In genomic region chr3:9791790-9792404, GRCh38 we compare ENCODE assay signal across 1 cellular context.
TF ChIP-seq lines count a peak whose summit lies in the region.

No MANE protein-coding gene starts in this region.

TF ChIP-seq in IMR-90, 13 proteins besides CTCF, POLR2A, EP300 and RAD21:
- no peak for TF ChIP-seq SMC3 (IDR thresholded peaks at IDR 0.05; ENCODE audit: low read depth, low read length)
- no peak for TF ChIP-seq RFX5 (IDR thresholded peaks at IDR 0.05; ENCODE audit: low read depth, low read length)
- no peak for TF ChIP-seq MAZ (IDR thresholded peaks at IDR 0.05; ENCODE audit: borderline replicate concordance, low read depth, low read length)
